ENCODE assay signal across 10 cellular contexts in the genomic region with DNA sequence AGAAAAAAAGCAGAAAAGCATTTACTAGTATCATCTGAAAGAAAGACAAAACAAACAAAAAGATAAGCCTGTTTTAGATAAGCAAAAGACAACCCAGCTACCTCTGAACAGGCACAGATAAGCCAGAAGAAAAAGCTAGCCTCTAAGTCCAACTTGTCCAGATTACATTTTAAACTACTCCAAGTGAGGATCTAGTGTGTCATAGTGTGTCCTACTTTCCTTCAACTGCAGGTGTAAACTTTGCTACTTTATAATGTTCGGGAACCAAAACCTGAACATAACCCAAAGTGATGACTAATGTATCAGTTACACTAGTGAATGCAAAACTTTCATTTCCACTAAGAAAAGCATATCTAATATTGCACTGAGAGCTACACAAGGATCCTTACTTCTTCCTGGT. TPM values are rescaled to one million over a fixed set of nuclear protein-coding genes. Genes with fewer than 3 reads are reported as not detected.
DNase-seq lines count a peak whose midpoint lies in the region; ATAC-seq and TF ChIP-seq lines count a peak whose summit lies in the region.
"Had no signal": no experiment of that assay in that cellular context is flagged by ENCODE, and none has a peak within 500 bp of the region (broad histone marks: within the 10 kb centered on the region; RNA-seq: fewer than 3 reads in every experiment).

No MANE protein-coding gene starts in this region.

- H3K27me3 ChIP-seq in OCI-LY3 (ENCODE audit: low read depth, low read length) (no peaks in the 10 kb centered on the region), thyroid gland (no peaks in the 10 kb centered on the region)

- H3K36me3 Mint-ChIP-seq in mesothelial cell of epicardium: peaks cover 6% of the 10 kb centered on the region

- CTCF ChIA-PET in HEK293 (lab: Yijun Ruan, JAX): interaction anchor here (0.6 to 1.4 kb wide), 2 partner anchors 17 to 34 kb away, joined by 3 to 10 read pairs; no protein-coding TSS in a partner anchor

- H4K20me1 ChIP-seq in OCI-LY3 (ENCODE audit: insufficient read depth, low read length): peaks cover 86% of the 10 kb centered on the region

- no peaks in the 10 kb centered on the region for H3K27me3 Mint-ChIP-seq in mesothelial cell of epicardium (ENCODE audit: low read depth)

- H3K9me3 ChIP-seq in HEK293 (ENCODE audit: control insufficient read depth, insufficient read depth, low read depth, low read length): no peaks in the 10 kb centered on the region
- H3K9me3 ChIP-seq in OCI-LY3 (ENCODE audit: insufficient read depth, low read length): no peaks in the 10 kb centered on the region
- H3K9me3 ChIP-seq in thyroid gland: no peaks in the 10 kb centered on the region

- no peak overlapping the region for H3K27ac ChIP-seq in HEK293 (ENCODE audit: extremely low read depth, low read depth, low read length)
- H3K27ac ChIP-seq in OCI-LY3 (ENCODE audit: low read length): peak overlapping the region; percentile 80
- no peak overlapping the region for H3K27ac ChIP-seq in thyroid gland

- H3K9ac ChIP-seq in OCI-LY3 (ENCODE audit: low read length): peak overlapping the region; percentile 41; the same call in 1 of the 2 replicates

- peaks cover 100% of the 10 kb centered on the region for H3K79me2 ChIP-seq in OCI-LY3 (ENCODE audit: low read length)

- no peak overlapping the region for H2AFZ ChIP-seq in OCI-LY3 (ENCODE audit: low read depth, low read length)

- DNase-seq in mesothelial cell of epicardium (ENCODE audit: low spot score in 2 of 2, unreplicated experiment in 2 of 2) (no peak), AG08395 (ENCODE audit: low spot score) (no peak), left ventricle myocardium superior (no peak), thyroid gland (no peak)
- no peak for DNase-seq in central memory CD4-positive, alpha-beta T cell
- DNase-seq: DMS53, NCI-H1105 had no signal

- H3K36me3 ChIP-seq in HEK293 (ENCODE audit: control insufficient read depth in 2 of 2, insufficient read depth in 1 of 2, low read length in 2 of 2) (peaks cover 8 to 52% of the 10 kb centered on the region in 2 experiments; a peak in 2 of 3 replicates), OCI-LY3 (replicated peaks; ENCODE audit: low read depth, low read length) (peaks cover 58% of the 10 kb centered on the region), thyroid gland (no peaks in the 10 kb centered on the region)

- no peaks in the 10 kb centered on the region for H3K9me3 Mint-ChIP-seq in mesothelial cell of epicardium

- no peak for TF ChIP-seq CTCF in HEK293 (tag by site-specific recombination; IDR thresholded peaks at IDR 0.05)
- TF ChIP-seq CTCF in OCI-LY3 (IDR thresholded peaks at IDR 0.05; ENCODE audit: low read depth, low read length): no peak
- TF ChIP-seq CTCF in mesothelial cell of epicardium (IDR thresholded peaks at IDR 0.05; ENCODE audit: unreplicated experiment): no peak
- no peak for TF ChIP-seq CTCF in thyroid gland (IDR thresholded peaks at IDR 0.05)

- POLR2A ChIA-PET in HEK293 (lab: Yijun Ruan, JAX): no interaction called here

- H3K4me3 Mint-ChIP-seq in mesothelial cell of epicardium: no peak overlapping the region

- peak; percentile 75 for ATAC-seq in GM18511 (IDR thresholded peaks at IDR 0.05; ENCODE audit: unreplicated experiment)
- ATAC-seq in left ventricle myocardium superior: no peak

- intact Hi-C loops in left ventricle myocardium superior (cut with micrococcal nuclease) (no loop called here), thyroid gland (cut with DNase I) (no loop called here)

- TF ChIP-seq POLR2A in thyroid gland (IDR thresholded peaks at IDR 0.05): no peak

- H3K4me3 ChIP-seq in HEK293 (ENCODE audit: low read depth, low read length): no peak overlapping the region
- peak overlapping the region; percentile 46 for H3K4me3 ChIP-seq in OCI-LY3 (ENCODE audit: low read length)
- H3K4me3 ChIP-seq in thyroid gland (replicated peaks in 1 of 3): no peak overlapping the region

- peaks cover 55% of the 10 kb centered on the region for H3K4me1 Mint-ChIP-seq in mesothelial cell of epicardium

- H3K27ac Mint-ChIP-seq in mesothelial cell of epicardium: peak overlapping the region; percentile 74

- H3K4me2 ChIP-seq in OCI-LY3 (ENCODE audit: low read length): peak overlapping the region; percentile 68

- peaks cover 27% of the 10 kb centered on the region for H3K4me1 ChIP-seq in HEK293 (ENCODE audit: control insufficient read depth, insufficient read depth, low read length)
- H3K4me1 ChIP-seq in OCI-LY3 (ENCODE audit: low read length): peaks cover 79% of the 10 kb centered on the region
- peaks cover 14 to 41% of the 10 kb centered on the region in 2 donors for H3K4me1 ChIP-seq in thyroid gland

- WGBS in thyroid gland, 2 donors: 77 to 90% methylated on average over 1 of the region's 1 CpG

TF ChIP-seq in HEK293, 187 proteins besides CTCF, POLR2A, EP300 and RAD21:
- TF ChIP-seq PRDM1 (tag by site-specific recombination; IDR thresholded peaks at IDR 0.05) (peak; percentile 79; the same call in 1 of the 2 replicates), ZNF600 (tag by site-specific recombination; IDR thresholded peaks at IDR 0.05) (0 out of 2 replicates have a peak, but pooled peaks have one; percentile 24)
- TF ChIP-seq, protein P1, sequence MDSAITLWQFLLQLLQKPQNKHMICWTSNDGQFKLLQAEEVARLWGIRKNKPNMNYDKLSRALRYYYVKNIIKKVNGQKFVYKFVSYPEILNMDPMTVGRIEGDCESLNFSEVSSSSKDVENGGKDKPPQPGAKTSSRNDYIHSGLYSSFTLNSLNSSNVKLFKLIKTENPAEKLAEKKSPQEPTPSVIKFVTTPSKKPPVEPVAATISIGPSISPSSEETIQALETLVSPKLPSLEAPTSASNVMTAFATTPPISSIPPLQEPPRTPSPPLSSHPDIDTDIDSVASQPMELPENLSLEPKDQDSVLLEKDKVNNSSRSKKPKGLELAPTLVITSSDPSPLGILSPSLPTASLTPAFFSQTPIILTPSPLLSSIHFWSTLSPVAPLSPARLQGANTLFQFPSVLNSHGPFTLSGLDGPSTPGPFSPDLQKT (IDR thresholded peaks at IDR 0.05; ENCODE audit: borderline replicate concordance, low read depth, low read length): no peak

RNA-seq across cellular contexts. Expression of a gene that starts 19.5 kb away (rescaled TPM):
- 158 to 165 TPM (median 159 TPM) in 3 replicates for total RNA-seq in mesothelial cell of epicardium
- 34.2 TPM for total RNA-seq in left ventricle myocardium superior
- total RNA-seq in thyroid gland: 10 to 100 TPM; 55.5 to 68.9 (median 63.5) TPM

RNA-seq across cellular contexts. Expression of a gene that starts 46.6 kb away (rescaled TPM):
- 34.5 to 36.5 TPM (median 36.0 TPM) in 3 replicates for total RNA-seq in mesothelial cell of epicardium
- 41.2 TPM for total RNA-seq in left ventricle myocardium superior
- total RNA-seq in thyroid gland: 10 to 100 TPM; 48.8 to 83.1 (median 60.2) TPM

RNA-seq across cellular contexts. Expression of a gene that starts 46.9 kb away (rescaled TPM):
- total RNA-seq in mesothelial cell of epicardium: 5.4 to 5.7 TPM (median 5.7 TPM) in 3 replicates
- total RNA-seq in left ventricle myocardium superior: 3.1 TPM
- 1 to 10 TPM; 6.7 to 7.8 (median 7.6) TPM for total RNA-seq in thyroid gland
